Comparison of ENCODE assay signal across 17 cellular contexts in the genomic region with DNA sequence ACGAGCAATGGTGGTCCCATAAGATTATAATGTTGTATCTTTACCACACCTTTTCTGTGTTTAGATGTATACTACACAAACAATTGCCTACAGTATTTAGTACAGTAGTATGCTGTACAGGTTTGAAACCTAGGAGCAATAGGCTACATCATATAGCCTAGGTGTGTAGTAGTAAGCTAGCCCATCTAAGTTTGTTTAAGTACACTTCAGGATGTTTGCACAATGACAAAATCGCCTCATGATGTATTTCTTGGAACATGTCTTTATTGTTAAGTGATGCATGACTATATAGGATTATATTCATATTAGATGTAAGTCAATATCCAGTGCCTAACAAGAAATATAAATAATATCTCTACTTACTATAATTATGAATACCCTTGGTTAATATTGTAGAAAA.
DNase-seq lines count a peak whose midpoint lies in the region; ATAC-seq, FAIRE-seq and TF ChIP-seq lines count a peak whose summit lies in the region.
"Had no signal": no experiment of that assay in that cellular context is flagged by ENCODE, and none has a peak within 500 bp of the region (broad histone marks: within the 10 kb centered on the region; RNA-seq: fewer than 3 reads in every experiment).

No MANE protein-coding gene starts in this region.

- TF ChIP-seq CTCF in 22Rv1 (IDR thresholded peaks at IDR 0.05) (no peak), LNCaP clone FGC (IDR thresholded peaks at IDR 0.05; ENCODE audit: control insufficient read depth, extremely low read depth, insufficient read depth) (no peak), bronchial epithelial cell (IDR thresholded peaks at IDR 0.05; ENCODE audit: insufficient read depth, low read length, severe bottlenecking) (no peak), nephron (IDR thresholded peaks at IDR 0.05; ENCODE audit: unreplicated experiment in 3 of 3) (no peak), foreskin keratinocyte (conservative IDR thresholded peaks at IDR 0.05) (no peak), esophagus squamous epithelium (IDR thresholded peaks at IDR 0.05) (no peak)

- H3K4me1 Mint-ChIP-seq in nephron, result no peaks in the 10 kb centered on the region
- H3K4me1 Mint-ChIP-seq: CD14-positive monocyte; CD4-positive, alpha-beta memory T cell; H9 had no signal

- intact Hi-C loops in esophagus squamous epithelium (cut with DNase I), result no loop called here

- FAIRE-seq in bronchial epithelial cell (lab: Jason Lieb, UNC), result no peak
- FAIRE-seq: G401.6, H1, HTR-8/SVneo had no signal

- no peaks in the 10 kb centered on the region for H3K4me1 ChIP-seq in foreskin keratinocyte
- H3K4me1 ChIP-seq in esophagus squamous epithelium, result no peaks in the 10 kb centered on the region
- H3K4me1 ChIP-seq: BLaER1 had no signal

- H3K4me3 ChIP-seq in LNCaP clone FGC (ENCODE audit: low read depth, low read length) (no peak overlapping the region), bronchial epithelial cell (ENCODE audit: low read depth, low read length) (no peak overlapping the region), esophagus squamous epithelium (no peak overlapping the region)
- H3K4me3 ChIP-seq: BLaER1 had no signal

- no peak for TF ChIP-seq POLR2A in esophagus squamous epithelium (IDR thresholded peaks at IDR 0.05)

- H3K27me3 ChIP-seq in bronchial epithelial cell (ENCODE audit: control insufficient read depth, insufficient read depth, low read length) (no peaks in the 10 kb centered on the region), foreskin keratinocyte (no peaks in the 10 kb centered on the region), esophagus squamous epithelium (no peaks in the 10 kb centered on the region)
- H3K27me3 ChIP-seq: BLaER1 had no signal

- ATAC-seq in foreskin keratinocyte, result no peak

- H3K27ac Mint-ChIP-seq in nephron, result peak overlapping the region in 2 of 3 experiments; percentile 27 to 67
- H3K27ac Mint-ChIP-seq: CD14-positive monocyte; CD4-positive, alpha-beta memory T cell; H9 had no signal

- H3K36me3 ChIP-seq in bronchial epithelial cell (ENCODE audit: control insufficient read depth, insufficient read depth, low read length) (peaks cover 10% of the 10 kb centered on the region), esophagus squamous epithelium (peaks cover 0 to 90% (median 8%) of the 10 kb centered on the region in 3 donors)

- H3K4me3 Mint-ChIP-seq in nephron, result no peak overlapping the region
- H3K4me3 Mint-ChIP-seq: CD14-positive monocyte; CD4-positive, alpha-beta memory T cell; H9 had no signal

- H3K27ac ChIP-seq in 22Rv1 (peak overlapping the region; percentile 15), foreskin keratinocyte (no peak overlapping the region), esophagus squamous epithelium (no peak overlapping the region)
- H3K27ac ChIP-seq: BLaER1 had no signal

- no peaks in the 10 kb centered on the region for H3K27me3 Mint-ChIP-seq in nephron (ENCODE audit: low read depth)

- peaks cover 14% of the 10 kb centered on the region for H3K9me3 Mint-ChIP-seq in nephron

- peaks cover 74% of the 10 kb centered on the region for H3K36me3 Mint-ChIP-seq in nephron (ENCODE audit: low read depth)
- H3K36me3 Mint-ChIP-seq: CD14-positive monocyte had no signal

- peaks cover 0 to 8% (median 0%) of the 10 kb centered on the region in 3 donors for H3K9me3 ChIP-seq in esophagus squamous epithelium

- 66 to 78% methylated on average over 2 of the region's 2 CpGs for WGBS in esophagus squamous epithelium, 2 donors

- DNase-seq in LNCaP clone FGC (ENCODE audit: low read depth) (peak; percentile 50), bronchial epithelial cell (ENCODE audit: low read depth) (peak; percentile 78), foreskin keratinocyte (no peak), GF-D8 (lab: John Stamatoyannopoulos, UW) (no peak), NCI-H748 (lab: John Stamatoyannopoulos, UW; ENCODE audit: unreplicated experiment) (no peak), esophagus squamous epithelium (lab: John Stamatoyannopoulos, UW) (no peak)
- DNase-seq: 8988T; CD4-positive, alpha-beta memory T cell; H9; IMR-90 had no signal

Comparison
In these comparisons a context has a peak if more than half of its experiments do, and no peak if none do; other contexts are left out.
1. DNase-seq: peak in LNCaP clone FGC (single experiment) and bronchial epithelial cell (single experiment); none in foreskin keratinocyte (0 of 2), GF-D8 (single experiment), NCI-H748 (single experiment) and esophagus squamous epithelium (single experiment).